ENCODE assay signal across 8 cellular contexts in the genomic region with DNA sequence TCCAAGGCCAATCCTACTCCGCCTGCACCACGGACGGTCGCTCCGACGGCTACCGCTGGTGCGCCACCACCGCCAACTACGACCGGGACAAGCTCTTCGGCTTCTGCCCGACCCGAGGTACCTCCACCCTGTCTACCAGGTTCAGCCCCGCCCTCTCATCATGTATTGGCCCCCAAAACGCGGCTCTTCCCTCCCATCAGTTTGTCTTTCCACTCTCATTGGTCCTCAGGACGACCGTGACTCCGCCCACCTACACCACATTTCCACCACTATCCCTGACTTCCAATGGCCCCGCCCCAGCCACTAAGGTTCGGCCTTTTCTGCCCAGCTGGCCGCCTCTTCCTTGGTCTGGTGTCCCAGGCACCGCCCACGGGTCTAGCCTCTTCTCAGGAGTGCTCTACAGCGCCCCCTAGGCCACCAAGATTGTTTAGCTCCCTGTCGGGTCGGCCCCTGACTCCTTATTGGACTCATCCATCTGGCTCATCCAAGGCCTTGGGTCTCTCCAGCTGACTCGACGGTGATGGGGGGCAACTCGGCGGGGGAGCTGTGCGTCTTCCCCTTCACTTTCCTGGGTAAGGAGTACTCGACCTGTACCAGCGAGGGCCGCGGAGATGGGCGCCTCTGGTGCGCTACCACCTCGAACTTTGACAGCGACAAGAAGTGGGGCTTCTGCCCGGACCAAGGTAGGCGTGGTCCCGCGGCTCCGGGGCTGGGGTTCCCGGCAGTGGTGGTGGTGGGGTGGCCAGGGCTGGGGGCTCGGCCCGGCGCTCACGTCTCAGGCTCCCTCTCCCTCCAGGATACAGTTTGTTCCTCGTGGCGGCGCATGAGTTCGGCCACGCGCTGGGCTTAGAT. TPM values are rescaled to one million over a fixed set of nuclear protein-coding genes. Genes with fewer than 3 reads are reported as not detected.
A peak's percentile ranks its signal among the peaks of the same experiment; 100 is the strongest.
DNase-seq lines count a peak whose midpoint lies in the region; ATAC-seq and TF ChIP-seq lines count a peak whose summit lies in the region.

No MANE protein-coding gene starts in this region.

- peaks cover 8% of the 10 kb centered on the region; the same call in 1 of the 2 replicates for H3F3A ChIP-seq in PC-9 (ENCODE audit: insufficient read depth, low read depth)

- peaks cover 3% of the 10 kb centered on the region; the same call in 1 of the 2 replicates for H3K4me1 ChIP-seq in PC-9 (replicated peaks; ENCODE audit: insufficient read depth)
- peaks cover 17% of the 10 kb centered on the region for H3K4me1 ChIP-seq in mammary epithelial cell (ENCODE audit: insufficient read depth, low read length)

- in situ Hi-C loops in mammary epithelial cell (cut with MboI; ENCODE audit: low sequenced_read_pairs in 2 of 2), result no loop called here

- H3K9me3 ChIP-seq in PC-9 (ENCODE audit: insufficient read depth, low read depth) (no peaks in the 10 kb centered on the region), mammary epithelial cell (replicated peaks; ENCODE audit: insufficient read depth, low read length) (no peaks in the 10 kb centered on the region)

- DNase-seq in NOMO-1 treated with DMSO at 0.1 percent for 48 hours (lab: John Stamatoyannopoulos, UW; ENCODE audit: unreplicated experiment) (peak; percentile 42), NOMO-1 treated with dmso at 0.1 percent for 144 hours (lab: John Stamatoyannopoulos, UW; ENCODE audit: unreplicated experiment) (no peak), PC-9 (peak in 1 of 2 experiments; percentile 46), mammary epithelial cell (no peak), lower leg skin (ENCODE audit: low spot score in 2 of 2) (peak; percentile 51 to 90), NCI-H2171 (lab: John Stamatoyannopoulos, UW) (no peak), T1000 (lab: John Stamatoyannopoulos, UW) (no peak)

- TF ChIP-seq CTCF in PC-9 (conservative IDR thresholded peaks at IDR 0.05) (peak; percentile 60), mammary epithelial cell (conservative IDR thresholded peaks at IDR 0.05 in 1 of 2, IDR thresholded peaks at IDR 0.05 in 1 of 2; ENCODE audit: extremely low read depth in 1 of 2, insufficient read depth in 1 of 2, low read depth in 1 of 2, low read length in 2 of 2) (peak; percentile 32 to 33), lower leg skin (IDR thresholded peaks at IDR 0.05) (no peak)

- H3K79me2 ChIP-seq in PC-9 (ENCODE audit: low read depth) (no peaks in the 10 kb centered on the region), mammary epithelial cell (ENCODE audit: insufficient read depth, low read length) (no peaks in the 10 kb centered on the region)

- H3K27ac ChIP-seq in PC-9 (no peak overlapping the region), mammary epithelial cell (ENCODE audit: insufficient read depth, low read depth, low read length) (no peak overlapping the region)

- H3K36me3 ChIP-seq in PC-9 (ENCODE audit: low read depth), result no peaks in the 10 kb centered on the region
- no peaks in the 10 kb centered on the region for H3K36me3 ChIP-seq in mammary epithelial cell (ENCODE audit: insufficient read depth, low read length)

- no peak overlapping the region for H3K9ac ChIP-seq in mammary epithelial cell (ENCODE audit: insufficient read depth, low read length)

- H3K9me2 ChIP-seq in PC-9 (ENCODE audit: insufficient read depth), result no peaks in the 10 kb centered on the region

- no peaks in the 10 kb centered on the region for H4K20me1 ChIP-seq in PC-9 (ENCODE audit: insufficient read depth)
- H4K20me1 ChIP-seq in mammary epithelial cell (ENCODE audit: insufficient read depth, low read length), result no peaks in the 10 kb centered on the region

- BruUV-seq in PC-9 (replicated peaks; lab: Mats Ljungman, UMichigan) (no TSS peak), mammary epithelial cell (replicated peaks; lab: Mats Ljungman, UMichigan) (no TSS peak)

- intact Hi-C loops in PC-9 (cut with micrococcal nuclease; ENCODE audit: unreplicated experiment), result loop anchor here (5.0 kb wide), 1 partner anchor 40 kb away; the partner anchor contains the start of gene ZNF335
- intact Hi-C loops in mammary epithelial cell (cut with micrococcal nuclease), result loop anchor here (5.0 kb wide), 1 partner anchor 425 kb away; no protein-coding TSS in a partner anchor
- intact Hi-C loops in lower leg skin (cut with DNase I; ENCODE audit: low total_unique reads), result no loop called here

- CTCF ChIA-PET in PC-9 (lab: Charles Lee), result interaction anchor here (1.1 kb wide), 1 partner anchor 25 kb away, joined by 8 read pairs; no protein-coding TSS in a partner anchor
- CTCF ChIA-PET in mammary epithelial cell (lab: Charles Lee; ENCODE audit: low non-redundant PET), result interaction anchor here (0.6 kb wide), 1 partner anchor 87 kb away, joined by 6 read pairs; no protein-coding TSS in a partner anchor

- dilution Hi-C loops in mammary epithelial cell (cut with HindIII; ENCODE audit: low sequenced_read_pairs), result no loop called here

- 8% methylated on average over 16 of the region's 57 CpGs for WGBS in mammary epithelial cell (ENCODE audit: low coverage, missing lambda C conversion rate)
- 12 to 26% methylated on average over 44 to 57 of the region's 57 CpGs for WGBS in lower leg skin, 2 donors

- H3K4me3 ChIP-seq in PC-9 (no peak overlapping the region), mammary epithelial cell (replicated peaks in 1 of 3; ENCODE audit: insufficient read depth in 1 of 3, low read depth in 2 of 3, low read length in 3 of 3) (no peak overlapping the region), lower leg skin (ENCODE audit: low read depth, poor library complexity, severe bottlenecking) (no peak overlapping the region)

- H3K27me3 ChIP-seq in PC-9 (ENCODE audit: insufficient read depth, low read depth), result no peaks in the 10 kb centered on the region
- peaks cover 3% of the 10 kb centered on the region for H3K27me3 ChIP-seq in mammary epithelial cell (ENCODE audit: insufficient read depth, low read length)

- H2AFZ ChIP-seq in PC-9 (no peak overlapping the region), mammary epithelial cell (ENCODE audit: low read depth, low read length) (no peak overlapping the region)

- no peak for ATAC-seq in HG03442 (IDR thresholded peaks at IDR 0.05; ENCODE audit: unreplicated experiment)

- H3K4me2 ChIP-seq in PC-9 (no peak overlapping the region), mammary epithelial cell (ENCODE audit: insufficient read depth, low read depth, low read length) (no peak overlapping the region)

- POLR2A ChIA-PET in PC-9 (lab: Charles Lee; ENCODE audit: unreplicated experiment), result no interaction called here

- no peak for TF ChIP-seq POLR2A in lower leg skin (IDR thresholded peaks at IDR 0.05)

RNA-seq across cellular contexts. Expression of gene MMP9, which starts 3.1 kb away (rescaled TPM):
- total RNA-seq in PC-9 (2021) (not detected in 2 replicates), mammary epithelial cell (1 to 10 TPM in 1 of 2 donors, not detected in 1; 4.3 TPM), lower leg skin (1 to 10 TPM in 3 of 4 donors, not detected in 1; 1.8 to 7.0 (median 1.9) TPM)
- polyA plus RNA-seq in mammary epithelial cell, result 1.1 TPM
- not detected for polyA minus RNA-seq in mammary epithelial cell

RNA-seq across cellular contexts. Expression of gene SLC12A5, which starts 17.2 kb away (rescaled TPM):
- total RNA-seq in PC-9 (2021) (6.0 and 8.7 TPM in 2 replicates), mammary epithelial cell (1 to 10 TPM in 1 of 2 donors, not detected in 1; 1.5 TPM), lower leg skin (not detected)
- polyA plus RNA-seq in mammary epithelial cell, result 0.94 TPM
- 11.3 TPM for polyA minus RNA-seq in mammary epithelial cell

RNA-seq across cellular contexts. Expression of gene ZNF335, which starts 39.9 kb away (rescaled TPM):
- total RNA-seq in PC-9 (2021) (14.1 and 16.3 TPM in 2 replicates), mammary epithelial cell (10 to 100 TPM; 13.8 to 21.7 TPM), lower leg skin (10 to 100 TPM; 21.6 to 38.6 (median 30.7) TPM)
- polyA plus RNA-seq in mammary epithelial cell, result 10.5 TPM
- 32.9 TPM for polyA minus RNA-seq in mammary epithelial cell

Comparison
In these comparisons a context has a peak if more than half of its experiments do, and no peak if none do; other contexts are left out.
1. DNase-seq: peak in NOMO-1 treated with DMSO at 0.1 percent for 48 hours (single experiment) and lower leg skin (2 of 2); none in NOMO-1 treated with dmso at 0.1 percent for 144 hours (single experiment), mammary epithelial cell (single experiment), NCI-H2171 (single experiment) and T1000 (single experiment).
2. CTCF ChIP-seq: peak in PC-9 (single experiment) and mammary epithelial cell (2 of 2); none in lower leg skin (0 of 3).